ENCODE assay signal across 8 cellular contexts in the genomic region with DNA sequence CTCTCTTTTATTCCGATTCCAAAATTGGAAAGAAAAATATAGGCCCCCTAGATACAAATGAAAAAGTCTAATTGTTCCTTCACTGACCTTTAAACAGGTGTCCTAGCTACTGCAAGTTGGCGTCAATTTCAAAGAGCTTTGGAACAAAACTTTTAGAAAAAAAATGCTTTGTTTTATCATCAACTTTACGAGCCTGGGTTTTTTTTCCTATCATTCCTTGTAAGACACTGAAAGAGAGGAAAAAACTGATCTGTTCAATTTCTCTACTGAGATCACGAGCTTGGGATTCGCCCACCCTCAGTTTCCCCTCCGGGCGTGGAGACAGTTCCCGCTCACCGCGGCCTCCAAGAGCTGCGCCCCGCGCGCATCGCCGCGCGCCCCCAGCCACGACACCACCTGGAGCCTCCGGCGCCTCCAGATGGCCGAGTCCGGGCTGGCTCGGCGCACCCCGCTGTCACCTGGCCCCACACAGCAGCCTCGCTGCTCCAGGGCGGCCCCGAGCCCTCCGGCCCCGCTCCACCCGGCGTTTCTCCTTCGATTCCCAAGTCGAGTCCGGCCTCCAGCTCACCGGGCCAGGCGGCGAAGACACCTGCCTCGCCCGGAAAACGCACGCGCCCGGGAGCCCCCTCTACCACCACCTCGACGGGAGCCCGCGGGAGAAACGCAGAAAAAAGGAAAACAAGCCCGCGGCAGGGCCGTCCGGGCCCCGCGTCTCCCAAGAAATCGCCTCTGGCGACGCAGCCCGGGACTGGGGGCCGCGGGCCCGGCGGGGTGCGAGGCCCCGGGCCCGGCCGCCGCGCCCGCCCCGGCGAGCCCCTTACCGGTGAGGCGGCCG. TPM values are rescaled to one million over a fixed set of nuclear protein-coding genes. Genes with fewer than 3 reads are reported as not detected.
DNase-seq lines count a peak whose midpoint lies in the region; ATAC-seq and TF ChIP-seq lines count a peak whose summit lies in the region.

No MANE protein-coding gene starts in this region.

- H3K4me3 ChIP-seq in DND-41 (ENCODE audit: low read depth in 1 of 2, low read length in 2 of 2) (peak overlapping the region; percentile 59 to 68; a peak in 3 of 4 replicates), Peyer's patch (peak overlapping the region; percentile 54 to 92 (median 75)), cardiac fibroblast (replicated peaks in 1 of 2; ENCODE audit: low read depth in 2 of 2, low read length in 2 of 2) (peak overlapping the region; percentile 67 to 79)

- peak; percentile 6; the same call in 2 of the 3 replicates for ATAC-seq in DND-41 (ENCODE audit: insufficient read depth, low read depth)
- no peak for ATAC-seq in GM21367 (IDR thresholded peaks at IDR 0.05; ENCODE audit: unreplicated experiment)

- no peaks in the 10 kb centered on the region for H3K9me3 ChIP-seq in DND-41 (ENCODE audit: insufficient read depth, low read length, severe bottlenecking)
- no peaks in the 10 kb centered on the region for H3K9me3 ChIP-seq in Peyer's patch

- peak overlapping the region; percentile 95 for H3K4me2 ChIP-seq in DND-41 (ENCODE audit: insufficient read depth, low read length)

- no peaks in the 10 kb centered on the region for H3K9me3 Mint-ChIP-seq in HFFc6

- peaks cover 47% of the 10 kb centered on the region for H3K4me1 ChIP-seq in DND-41 (ENCODE audit: insufficient read depth, low read length)
- peaks cover 0 to 24% (median 7%) of the 10 kb centered on the region in 4 donors for H3K4me1 ChIP-seq in Peyer's patch

- DNase-seq in DND-41: peak; percentile 15
- DNase-seq in HFFc6: no peak
- DNase-seq in Peyer's patch: peak; percentile 38 to 72 (median 67)
- peak in 1 of 2 donors; percentile 18 for DNase-seq in cardiac fibroblast (ENCODE audit: low read depth in 2 of 2)
- peak; percentile 70 for DNase-seq in left kidney (ENCODE audit: low read depth, low spot score)
- DNase-seq in stimulated activated CD8-positive, alpha-beta memory T cell treated with anti-CD3 and anti-CD28 coated beads, Interleukin-4, amount 100 ng/mL, for 48 hours: peak; percentile 30
- DNase-seq in midbrain (lab: John Stamatoyannopoulos, UW): no peak

- no peaks in the 10 kb centered on the region for H3K36me3 ChIP-seq in DND-41 (ENCODE audit: insufficient read depth, low read length)
- no peaks in the 10 kb centered on the region for H3K36me3 ChIP-seq in Peyer's patch

- H3K27ac ChIP-seq in DND-41 (ENCODE audit: low read length) (0 out of 2 replicates have a peak overlapping the region, but pooled peaks have one; percentile 0), Peyer's patch (peak overlapping the region; percentile 71 to 93 (median 78))

- H4K20me1 ChIP-seq in DND-41 (ENCODE audit: insufficient read depth, low read length): peaks cover 5% of the 10 kb centered on the region; the same call in 1 of the 2 replicates

- peak overlapping the region; percentile 63 for H3K9ac ChIP-seq in DND-41 (ENCODE audit: low read depth, low read length)

- H3K27me3 Mint-ChIP-seq in HFFc6 (ENCODE audit: insufficient read depth): peaks cover 16% of the 10 kb centered on the region

- no peaks in the 10 kb centered on the region for H3K36me3 Mint-ChIP-seq in HFFc6 (ENCODE audit: low read depth)

- no peak for TF ChIP-seq CTCF in DND-41 (IDR thresholded peaks at IDR 0.05; ENCODE audit: borderline replicate concordance, extremely low read depth, low read length, poor library complexity, severe bottlenecking)
- TF ChIP-seq CTCF in HFFc6 (IDR thresholded peaks at IDR 0.05): no peak
- TF ChIP-seq CTCF in Peyer's patch (IDR thresholded peaks at IDR 0.05): peak in 1 of 6 experiments; percentile 12
- TF ChIP-seq CTCF in cardiac fibroblast (IDR thresholded peaks at IDR 0.05; ENCODE audit: low read depth, low read length): no peak

- H3K27ac Mint-ChIP-seq in HFFc6: no peak overlapping the region

- H3K4me3 Mint-ChIP-seq in HFFc6: peak overlapping the region; percentile 74

- TF ChIP-seq POLR2A in Peyer's patch (IDR thresholded peaks at IDR 0.05): no peak

- peaks cover 29% of the 10 kb centered on the region for H3K79me2 ChIP-seq in DND-41 (ENCODE audit: insufficient read depth, low read length)

- H3K27me3 ChIP-seq in DND-41 (ENCODE audit: insufficient read depth, low read length, poor library complexity) (no peaks in the 10 kb centered on the region), Peyer's patch (no peaks in the 10 kb centered on the region)

- peak overlapping the region; percentile 88 for H2AFZ ChIP-seq in DND-41 (ENCODE audit: low read depth, low read length)

- peaks cover 19% of the 10 kb centered on the region for H3K4me1 Mint-ChIP-seq in HFFc6 (ENCODE audit: low read depth)

RNA-seq across cellular contexts. Expression of gene TBC1D8, which starts 0.7 kb away (rescaled TPM):
- total RNA-seq in HFFc6 (2021; fragmentation: NEBNext Ultra II Directional; extraction: Animal tissue kit (Norgen Biotek cat#: 25700)): 1 to 10 TPM; 1.2 to 2.0 (median 1.5) TPM
- total RNA-seq in Peyer's patch: 100 to 1,000 TPM in 3 of 4 donors, 10 to 100 TPM in 1; 77.6 to 511 (median 239) TPM

Comparison
In these comparisons a context has a peak if more than half of its experiments do, and no peak if none do; other contexts are left out.
1. DNase-seq: peak in DND-41 (single experiment), Peyer's patch (3 of 3), left kidney (single experiment) and stimulated activated CD8-positive, alpha-beta memory T cell treated with anti-CD3 and anti-CD28 coated beads, Interleukin-4, amount 100 ng/mL, for 48 hours (single experiment); none in HFFc6 (single experiment) and midbrain (single experiment).
2. RNA of gene TBC1D8, which starts 0.7 kb away (total RNA-seq): 77.6 to 511 TPM in Peyer's patch; 1.2 to 2.0 TPM in HFFc6; every median in the first group is over 10 times any median in the second.
3. Peak in every context shown above with its lines, with median percentiles within 50 percentile points of each other: H3K4me3 ChIP-seq.